Comparison of ENCODE assay signal across 11 cellular contexts in genomic region chr14:68547305-68548193, GRCh38.
DNase-seq lines count a peak whose midpoint lies in the region; ATAC-seq and TF ChIP-seq lines count a peak whose summit lies in the region.
"Had no signal": no experiment of that assay in that cellular context is flagged by ENCODE, and none has a peak within 500 bp of the region (broad histone marks: within the 10 kb centered on the region; RNA-seq: fewer than 3 reads in every experiment).

No MANE protein-coding gene starts in this region.

- H3K9me2 ChIP-seq in MM.1S (replicated peaks; ENCODE audit: insufficient read depth, low read length), result no peaks in the 10 kb centered on the region

- no peaks in the 10 kb centered on the region for H3K9me3 Mint-ChIP-seq in osteocyte (ENCODE audit: unreplicated experiment)

- TF ChIP-seq CTCF in AG10803 (conservative IDR thresholded peaks at IDR 0.05; ENCODE audit: low read length), result peak; percentile 22
- no peak for TF ChIP-seq CTCF in RWPE2 (IDR thresholded peaks at IDR 0.05; ENCODE audit: poor library complexity, severe bottlenecking)
- no peak for TF ChIP-seq CTCF in fibroblast of mammary gland (conservative IDR thresholded peaks at IDR 0.05; ENCODE audit: control insufficient read depth, insufficient read depth, low read depth, low read length)
- TF ChIP-seq CTCF in osteocyte (IDR thresholded peaks at IDR 0.05), result no peak
- no peak for TF ChIP-seq CTCF in MM.1S (IDR thresholded peaks at IDR 0.05; ENCODE audit: low read length)

- H3K4me3 Mint-ChIP-seq in osteocyte (ENCODE audit: unreplicated experiment), result no peak overlapping the region
- H3K4me3 Mint-ChIP-seq: IgD-negative memory B cell had no signal

- no peak overlapping the region for H2AFZ ChIP-seq in MM.1S (ENCODE audit: low read length)

- ATAC-seq in RWPE2 (ENCODE audit: low read depth) (peak; percentile 60), HG03439 (IDR thresholded peaks at IDR 0.05; ENCODE audit: unreplicated experiment) (no peak)

- peak overlapping the region; percentile 100 for H3K27ac ChIP-seq in RWPE2 (ENCODE audit: poor library complexity, severe bottlenecking)
- no peak overlapping the region for H3K27ac ChIP-seq in MM.1S (ENCODE audit: low read length)

- H3K4me2 ChIP-seq in MM.1S (ENCODE audit: low read depth, low read length), result no peak overlapping the region

- peak; percentile 97 for DNase-seq in AG10803 (ENCODE audit: low read depth)
- peak; percentile 93 for DNase-seq in RWPE2 (ENCODE audit: low spot score)
- DNase-seq in fibroblast of mammary gland (ENCODE audit: low read depth), result peak; percentile 99
- no peak for DNase-seq in osteocyte (ENCODE audit: extremely low spot score, unreplicated experiment)
- DNase-seq in MM.1S, result no peak
- no peak for DNase-seq in cortex of kidney (lab: John Stamatoyannopoulos, UW)
- DNase-seq in activated CD4-positive, alpha-beta T cell treated with anti-CD3 and anti-CD28 coated beads, Interleukin-2, amount 50 U/mL, for 48 hours, result no peak
- DNase-seq: activated CD8-positive, alpha-beta memory T cell treated with anti-CD3 and anti-CD28 coated beads for 24 hours; DND-41 had no signal

- H3K9ac ChIP-seq in MM.1S (ENCODE audit: low read length), result no peak overlapping the region

- H3K9me3 ChIP-seq in RWPE2 (ENCODE audit: severe bottlenecking), result no peaks in the 10 kb centered on the region
- no peaks in the 10 kb centered on the region for H3K9me3 ChIP-seq in MM.1S (replicated peaks; ENCODE audit: insufficient read depth, low read length)

- H4K20me1 ChIP-seq in MM.1S (ENCODE audit: insufficient read depth, low read length), result no peaks in the 10 kb centered on the region

- no peaks in the 10 kb centered on the region for H3K36me3 Mint-ChIP-seq in osteocyte (ENCODE audit: unreplicated experiment)
- H3K36me3 Mint-ChIP-seq: IgD-negative memory B cell had no signal

- no peaks in the 10 kb centered on the region for H3K27me3 Mint-ChIP-seq in osteocyte (ENCODE audit: unreplicated experiment)
- H3K27me3 Mint-ChIP-seq: IgD-negative memory B cell had no signal

- peak overlapping the region; percentile 93 for H3K27ac Mint-ChIP-seq in osteocyte (ENCODE audit: unreplicated experiment)

- no peaks in the 10 kb centered on the region for H3F3A ChIP-seq in MM.1S (ENCODE audit: insufficient read depth, low read length)

- no peaks in the 10 kb centered on the region for H3K27me3 ChIP-seq in RWPE2 (ENCODE audit: insufficient read depth, poor library complexity, severe bottlenecking)
- no peaks in the 10 kb centered on the region for H3K27me3 ChIP-seq in MM.1S (replicated peaks; ENCODE audit: insufficient read depth, low read length)

- H3K36me3 ChIP-seq in RWPE2 (ENCODE audit: low read depth) (no peaks in the 10 kb centered on the region), MM.1S (replicated peaks; ENCODE audit: insufficient read depth, low read length) (no peaks in the 10 kb centered on the region)

- peaks cover 68% of the 10 kb centered on the region for H3K4me1 Mint-ChIP-seq in osteocyte (ENCODE audit: unreplicated experiment)

- peak overlapping the region; percentile 17 for H3K4me3 ChIP-seq in AG10803 (ENCODE audit: low read length)
- no peak overlapping the region for H3K4me3 ChIP-seq in RWPE2 (ENCODE audit: severe bottlenecking)
- peak overlapping the region; percentile 15 for H3K4me3 ChIP-seq in fibroblast of mammary gland (ENCODE audit: control insufficient read depth, low read depth, low read length)
- H3K4me3 ChIP-seq in MM.1S (ENCODE audit: low read length), result no peak overlapping the region

- no peaks in the 10 kb centered on the region for H3K79me2 ChIP-seq in MM.1S (ENCODE audit: low read length)

- H3K4me1 ChIP-seq in RWPE2 (ENCODE audit: insufficient read depth, poor library complexity, severe bottlenecking) (peaks cover 78% of the 10 kb centered on the region), MM.1S (ENCODE audit: low read length) (no peaks in the 10 kb centered on the region)

Comparison
In these comparisons a context has a peak if more than half of its experiments do, and no peak if none do; other contexts are left out.
1. DNase-seq: peak in AG10803 (single experiment), RWPE2 (single experiment) and fibroblast of mammary gland (single experiment); none in osteocyte (single experiment), MM.1S (single experiment), cortex of kidney (single experiment) and activated CD4-positive, alpha-beta T cell treated with anti-CD3 and anti-CD28 coated beads, Interleukin-2, amount 50 U/mL, for 48 hours (0 of 2).
2. H3K4me3 ChIP-seq: peak in AG10803 (single experiment) and fibroblast of mammary gland (single experiment); none in RWPE2 (single experiment) and MM.1S (single experiment).